Comparison of ENCODE assay signal across 9 cellular contexts in the genomic region with DNA sequence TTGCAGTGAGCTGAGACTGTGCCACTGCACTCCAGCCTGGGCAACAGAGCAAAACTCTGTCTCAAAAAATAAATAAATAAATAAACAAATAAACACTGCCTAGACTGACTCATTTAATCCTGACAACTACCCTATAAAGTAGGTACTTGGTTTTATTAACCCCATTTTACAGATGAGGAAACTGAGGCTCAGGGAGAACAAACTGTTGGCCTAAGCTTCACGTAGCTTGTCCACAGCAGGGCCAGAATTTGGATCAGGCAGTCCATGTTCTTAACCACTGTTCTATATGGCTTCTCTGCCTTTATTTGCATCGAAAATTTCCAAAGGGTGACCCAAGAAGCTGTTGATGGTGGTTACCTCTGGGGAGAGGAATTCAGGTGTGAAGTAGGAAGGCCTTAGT. TPM values are rescaled to one million over a fixed set of nuclear protein-coding genes. Genes with fewer than 3 reads are reported as not detected.
"Had no signal": no experiment of that assay in that cellular context is flagged by ENCODE, and none has a peak within 500 bp of the region (broad histone marks: within the 10 kb centered on the region; RNA-seq: fewer than 3 reads in every experiment).

No MANE protein-coding gene starts in this region.

- ATAC-seq: GM12878 had no signal

- H3K4me3 ChIP-seq: GM12878 had no signal

- FAIRE-seq: G401.6, GM12878, GM12891, GM12892, GM18507, GM19239 had no signal

- DNase-seq: GDM1, GF-D8 had no signal

RNA-seq across cellular contexts. Expression of a gene that starts 53.6 kb away (rescaled TPM):
- total RNA-seq: G401 had no signal
